In the genomic region with DNA sequence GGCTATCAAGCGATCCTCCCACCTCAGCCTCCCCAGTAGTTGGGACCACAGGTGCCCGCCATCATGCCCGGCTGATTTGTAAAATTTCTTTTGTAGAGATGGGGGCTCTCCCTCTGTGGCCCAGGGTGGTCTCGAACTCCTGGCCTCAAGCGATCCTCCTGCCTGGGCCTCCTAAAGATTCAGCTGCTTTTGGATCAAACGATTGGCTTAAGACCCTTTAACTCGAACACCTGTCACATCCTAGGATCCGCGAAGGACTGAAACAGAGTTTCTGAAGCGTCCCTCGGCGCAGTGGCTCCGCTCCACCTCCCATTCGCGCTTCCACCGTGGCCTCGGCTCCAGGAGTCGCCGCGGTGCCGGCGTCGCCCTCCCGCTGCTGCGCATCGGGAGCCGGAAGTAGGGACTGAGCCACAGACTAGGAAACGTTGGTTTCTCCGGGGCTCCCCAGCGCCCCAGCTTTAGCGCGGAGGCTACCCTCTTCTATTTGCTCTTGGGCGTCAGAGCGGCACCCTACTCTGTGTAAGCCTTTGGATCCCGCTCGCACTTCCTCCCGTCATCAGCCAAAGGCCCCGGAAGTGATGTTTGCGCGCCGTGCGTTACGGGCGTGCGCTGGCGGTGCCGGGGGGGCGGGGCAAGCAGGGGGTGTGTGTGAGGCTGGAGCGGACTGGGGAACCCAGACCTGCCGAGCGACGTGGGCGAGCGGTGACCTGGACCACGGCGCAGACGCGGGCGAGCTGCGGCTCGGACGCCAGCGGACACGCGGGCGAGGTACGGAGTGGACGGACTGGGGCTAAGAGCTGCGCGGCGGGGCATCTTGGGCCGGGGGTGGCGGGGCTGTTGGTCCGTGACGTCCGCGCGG, we compare ENCODE assay signal across 8 cellular contexts. TPM values are rescaled to one million over a fixed set of nuclear protein-coding genes. Genes with fewer than 3 reads are reported as not detected.
A peak's percentile ranks its signal among the peaks of the same experiment; 100 is the strongest.
DNase-seq lines count a peak whose midpoint lies in the region; ATAC-seq and TF ChIP-seq lines count a peak whose summit lies in the region.

No MANE protein-coding gene starts in this region.

- intact Hi-C loops in testis (cut with DNase I; ENCODE audit: low total_unique reads): no loop called here

- TF ChIP-seq POLR2A in NB4 (IDR thresholded peaks at IDR 0.05; ENCODE audit: extremely low read depth, insufficient read length): peak; percentile 95
- peak; percentile 64 for TF ChIP-seq POLR2A in testis (IDR thresholded peaks at IDR 0.05)

- H3K9me3 Mint-ChIP-seq in activated naive CD4-positive, alpha-beta T cell treated with anti-CD3 and anti-CD28 coated beads, Interleukin-2, amount 50 U/mL, for 24 hours: no peaks in the 10 kb centered on the region

- H3K4me3 ChIP-seq in GM06990 (replicated peaks; ENCODE audit: low read depth, low read length) (peak overlapping the region; percentile 98), NB4 (ENCODE audit: low read depth, low read length) (peak overlapping the region; percentile 73), testis (peak overlapping the region; percentile 83 to 98)

- peak; percentile 87 for ATAC-seq in HG02571 (IDR thresholded peaks at IDR 0.05; ENCODE audit: unreplicated experiment)
- ATAC-seq in omental fat pad (ENCODE audit: low FRiP score): peak; percentile 96

- peak overlapping the region; percentile 92 for H3K4me3 Mint-ChIP-seq in activated naive CD4-positive, alpha-beta T cell treated with anti-CD3 and anti-CD28 coated beads, Interleukin-2, amount 50 U/mL, for 24 hours

- no peaks in the 10 kb centered on the region for H3K27me3 ChIP-seq in GM06990 (replicated peaks; ENCODE audit: control insufficient read depth, insufficient read depth, low read length)
- H3K27me3 ChIP-seq in testis: no peaks in the 10 kb centered on the region

- H3K9me3 ChIP-seq in testis: no peaks in the 10 kb centered on the region

- peaks cover 2% of the 10 kb centered on the region for H3K36me3 Mint-ChIP-seq in activated naive CD4-positive, alpha-beta T cell treated with anti-CD3 and anti-CD28 coated beads, Interleukin-2, amount 50 U/mL, for 24 hours

- TF ChIP-seq CTCF in GM06990 (IDR thresholded peaks at IDR 0.05; ENCODE audit: insufficient read depth, low read length, poor library complexity, severe bottlenecking) (no peak), NB4 (IDR thresholded peaks at IDR 0.05; ENCODE audit: low read depth, low read length) (no peak), omental fat pad (IDR thresholded peaks at IDR 0.05) (no peak), testis (IDR thresholded peaks at IDR 0.05) (no peak)

- H3K27ac Mint-ChIP-seq in activated naive CD4-positive, alpha-beta T cell treated with anti-CD3 and anti-CD28 coated beads, Interleukin-2, amount 50 U/mL, for 24 hours: peak overlapping the region; percentile 87

- H3K4me1 ChIP-seq in testis: peaks cover 6% of the 10 kb centered on the region

- DNase-seq in GM06990 (ENCODE audit: extremely low read depth, insufficient read length): peak; percentile 94
- peak; percentile 98 for DNase-seq in NB4 (ENCODE audit: low read depth)
- peak; percentile 90 for DNase-seq in SK-N-DZ (ENCODE audit: low spot score)
- DNase-seq in glomerular visceral epithelial cell (ENCODE audit: extremely low spot score): peak; percentile 93
- DNase-seq in omental fat pad (ENCODE audit: low spot score): peak; percentile 97
- peak; percentile 98 for DNase-seq in testis

- WGBS in testis, 2 donors: 2 to 5% methylated on average over 29 to 75 of the region's 78 CpGs

- H3K36me3 ChIP-seq in GM06990 (ENCODE audit: control insufficient read depth, insufficient read depth, low read length) (no peaks in the 10 kb centered on the region), testis (ENCODE audit: low read depth, missing control alignments) (no peaks in the 10 kb centered on the region)

- H3K27ac ChIP-seq in testis: peak overlapping the region; percentile 85 to 96

- H3K27me3 Mint-ChIP-seq in activated naive CD4-positive, alpha-beta T cell treated with anti-CD3 and anti-CD28 coated beads, Interleukin-2, amount 50 U/mL, for 24 hours: no peaks in the 10 kb centered on the region

- peaks cover 47% of the 10 kb centered on the region for H3K4me1 Mint-ChIP-seq in activated naive CD4-positive, alpha-beta T cell treated with anti-CD3 and anti-CD28 coated beads, Interleukin-2, amount 50 U/mL, for 24 hours

RNA-seq across cellular contexts. Expression of a gene that starts 53.0 kb away (rescaled TPM):
- 18.1 and 18.7 TPM in 2 replicates for polyA plus RNA-seq in SK-N-DZ (2014; cell fraction: cytosol; rRNA removed)
- 22.0 and 39.6 TPM in 2 replicates for polyA plus RNA-seq in SK-N-DZ (2014; cell fraction: nucleus; rRNA removed)
- 10 to 100 TPM; 14.2 to 26.8 (median 14.6) TPM for total RNA-seq in omental fat pad
- 10 to 100 TPM; 62.4 to 71.7 TPM for total RNA-seq in testis
- polyA plus RNA-seq in testis (ENCODE audit: insufficient read depth, low read depth, low replicate concordance): 36.1 TPM

RNA-seq across cellular contexts. Expression of a gene that starts 58.8 kb away (rescaled TPM):
- polyA plus RNA-seq in SK-N-DZ (2014; cell fraction: cytosol; rRNA removed): 12.6 and 15.3 TPM in 2 replicates
- 14.3 and 15.2 TPM in 2 replicates for polyA plus RNA-seq in SK-N-DZ (2014; cell fraction: nucleus; rRNA removed)
- total RNA-seq in omental fat pad (10 to 100 TPM; 29.8 to 72.1 (median 49.5) TPM), testis (10 to 100 TPM; 62.5 to 78.4 TPM)
- polyA plus RNA-seq in testis (ENCODE audit: insufficient read depth, low read depth, low replicate concordance): 70.2 TPM

Comparison
In these comparisons a context has a peak if more than half of its experiments do, and no peak if none do; other contexts are left out.
1. Peak in every context shown above with its lines: DNase-seq, ATAC-seq, H3K4me3 ChIP-seq and H3K27ac ChIP-seq.